Comparison of ENCODE assay signal across 1 cellular context in the genomic region with DNA sequence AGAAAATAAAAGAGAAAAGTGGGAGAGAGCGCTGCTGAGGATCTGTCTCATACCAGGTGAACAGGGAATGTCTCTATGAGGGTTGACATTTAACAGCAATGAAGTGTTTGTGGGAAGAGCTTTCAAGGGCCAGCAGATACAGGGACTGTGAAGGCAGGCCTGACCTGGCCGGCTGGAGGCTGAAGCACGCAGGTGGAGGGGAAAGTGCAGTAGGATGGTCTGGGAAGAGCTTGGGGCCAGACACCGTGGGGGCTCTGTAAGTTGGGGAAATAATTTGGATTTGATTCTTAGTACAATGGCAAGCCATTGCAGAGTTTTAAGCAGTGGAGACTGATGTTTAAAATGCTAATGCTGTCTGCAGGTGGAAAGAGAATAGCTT.
TF ChIP-seq lines count a peak whose summit lies in the region.

No MANE protein-coding gene starts in this region.

TF ChIP-seq in HepG2, 621 proteins besides CTCF, POLR2A, EP300 and RAD21 (continued from another document):
- TF ChIP-seq, protein P1, sequence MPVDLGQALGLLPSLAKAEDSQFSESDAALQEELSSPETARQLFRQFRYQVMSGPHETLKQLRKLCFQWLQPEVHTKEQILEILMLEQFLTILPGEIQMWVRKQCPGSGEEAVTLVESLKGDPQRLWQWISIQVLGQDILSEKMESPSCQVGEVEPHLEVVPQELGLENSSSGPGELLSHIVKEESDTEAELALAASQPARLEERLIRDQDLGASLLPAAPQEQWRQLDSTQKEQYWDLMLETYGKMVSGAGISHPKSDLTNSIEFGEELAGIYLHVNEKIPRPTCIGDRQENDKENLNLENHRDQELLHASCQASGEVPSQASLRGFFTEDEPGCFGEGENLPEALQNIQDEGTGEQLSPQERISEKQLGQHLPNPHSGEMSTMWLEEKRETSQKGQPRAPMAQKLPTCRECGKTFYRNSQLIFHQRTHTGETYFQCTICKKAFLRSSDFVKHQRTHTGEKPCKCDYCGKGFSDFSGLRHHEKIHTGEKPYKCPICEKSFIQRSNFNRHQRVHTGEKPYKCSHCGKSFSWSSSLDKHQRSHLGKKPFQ (CRISPR knock-in tag; IDR thresholded peaks at IDR 0.05; ENCODE audit: insufficient replicate concordance) = no peak
- TF ChIP-seq, protein P2, sequence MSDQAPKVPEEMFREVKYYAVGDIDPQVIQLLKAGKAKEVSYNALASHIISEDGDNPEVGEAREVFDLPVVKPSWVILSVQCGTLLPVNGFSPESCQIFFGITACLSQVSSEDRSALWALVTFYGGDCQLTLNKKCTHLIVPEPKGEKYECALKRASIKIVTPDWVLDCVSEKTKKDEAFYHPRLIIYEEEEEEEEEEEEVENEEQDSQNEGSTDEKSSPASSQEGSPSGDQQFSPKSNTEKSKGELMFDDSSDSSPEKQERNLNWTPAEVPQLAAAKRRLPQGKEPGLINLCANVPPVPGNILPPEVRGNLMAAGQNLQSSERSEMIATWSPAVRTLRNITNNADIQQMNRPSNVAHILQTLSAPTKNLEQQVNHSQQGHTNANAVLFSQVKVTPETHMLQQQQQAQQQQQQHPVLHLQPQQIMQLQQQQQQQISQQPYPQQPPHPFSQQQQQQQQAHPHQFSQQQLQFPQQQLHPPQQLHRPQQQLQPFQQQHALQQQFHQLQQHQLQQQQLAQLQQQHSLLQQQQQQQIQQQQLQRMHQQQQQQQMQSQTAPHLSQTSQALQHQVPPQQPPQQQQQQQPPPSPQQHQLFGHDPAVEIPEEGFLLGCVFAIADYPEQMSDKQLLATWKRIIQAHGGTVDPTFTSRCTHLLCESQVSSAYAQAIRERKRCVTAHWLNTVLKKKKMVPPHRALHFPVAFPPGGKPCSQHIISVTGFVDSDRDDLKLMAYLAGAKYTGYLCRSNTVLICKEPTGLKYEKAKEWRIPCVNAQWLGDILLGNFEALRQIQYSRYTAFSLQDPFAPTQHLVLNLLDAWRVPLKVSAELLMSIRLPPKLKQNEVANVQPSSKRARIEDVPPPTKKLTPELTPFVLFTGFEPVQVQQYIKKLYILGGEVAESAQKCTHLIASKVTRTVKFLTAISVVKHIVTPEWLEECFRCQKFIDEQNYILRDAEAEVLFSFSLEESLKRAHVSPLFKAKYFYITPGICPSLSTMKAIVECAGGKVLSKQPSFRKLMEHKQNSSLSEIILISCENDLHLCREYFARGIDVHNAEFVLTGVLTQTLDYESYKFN (CRISPR knock-in tag; conservative IDR thresholded peaks at IDR 0.05) = no peak
- TF ChIP-seq ZC3H13 (CRISPR knock-in tag; IDR thresholded peaks at IDR 0.05) (0 out of 2 replicates have a peak, but pooled peaks have one; percentile 10), SSRP1 (CRISPR knock-in tag; IDR thresholded peaks at IDR 0.05) (0 out of 2 replicates have a peak, but pooled peaks have one; percentile 25), ZNF430 (CRISPR knock-in tag; IDR thresholded peaks at IDR 0.05) (peak; percentile 5; the same call in 1 of the 2 replicates), ZMYM4 (CRISPR knock-in tag; IDR thresholded peaks at IDR 0.05) (no peak), LCORL (IDR thresholded peaks at IDR 0.05) (no peak), LCORL (CRISPR knock-in tag; IDR thresholded peaks at IDR 0.05) (peak; percentile 42; the same call in 1 of the 2 replicates), ZFP41 (CRISPR knock-in tag; IDR thresholded peaks at IDR 0.05; ENCODE audit: borderline replicate concordance) (no peak), ZNF292 (CRISPR knock-in tag; IDR thresholded peaks at IDR 0.05; ENCODE audit: borderline replicate concordance, low read depth) (0 out of 2 replicates have a peak, but pooled peaks have one; percentile 42), TBX2 (CRISPR knock-in tag; IDR thresholded peaks at IDR 0.05; ENCODE audit: borderline replicate concordance) (0 out of 2 replicates have a peak, but pooled peaks have one; percentile 2), DPF2 (CRISPR knock-in tag; IDR thresholded peaks at IDR 0.05; ENCODE audit: borderline replicate concordance, low read depth) (peak; percentile 3; the same call in 1 of the 2 replicates), ZFP1 (CRISPR knock-in tag; IDR thresholded peaks at IDR 0.05) (peak; percentile 31; the same call in 1 of the 2 replicates), THAP11 (CRISPR knock-in tag; IDR thresholded peaks at IDR 0.05) (peak; percentile 15; the same call in 1 of the 2 replicates), FOXC1 (CRISPR knock-in tag; IDR thresholded peaks at IDR 0.05; ENCODE audit: borderline replicate concordance) (0 out of 2 replicates have a peak, but pooled peaks have one; percentile 53), ZFP36L1 (CRISPR knock-in tag; IDR thresholded peaks at IDR 0.05) (peak; percentile 32; the same call in 1 of the 2 replicates), HOXD1 (CRISPR knock-in tag; IDR thresholded peaks at IDR 0.05) (no peak), TEAD3 (CRISPR knock-in tag; optimal IDR thresholded peaks at IDR 0.05; ENCODE audit: borderline replicate concordance) (peak; percentile 1), ZNF501 (CRISPR knock-in tag; IDR thresholded peaks at IDR 0.05) (peak; percentile 48; the same call in 1 of the 2 replicates), NONO (IDR thresholded peaks at IDR 0.05) (no peak), NONO (CRISPR knock-in tag; conservative IDR thresholded peaks at IDR 0.05) (0 out of 2 replicates have a peak, but pooled peaks have one; percentile 15), PHF8 (CRISPR knock-in tag; IDR thresholded peaks at IDR 0.05) (0 out of 2 replicates have a peak, but pooled peaks have one; percentile 10), ZC3H4 (CRISPR knock-in tag; IDR thresholded peaks at IDR 0.05; ENCODE audit: borderline replicate concordance) (0 out of 2 replicates have a peak, but pooled peaks have one; percentile 23)
- TF ChIP-seq, protein P3, sequence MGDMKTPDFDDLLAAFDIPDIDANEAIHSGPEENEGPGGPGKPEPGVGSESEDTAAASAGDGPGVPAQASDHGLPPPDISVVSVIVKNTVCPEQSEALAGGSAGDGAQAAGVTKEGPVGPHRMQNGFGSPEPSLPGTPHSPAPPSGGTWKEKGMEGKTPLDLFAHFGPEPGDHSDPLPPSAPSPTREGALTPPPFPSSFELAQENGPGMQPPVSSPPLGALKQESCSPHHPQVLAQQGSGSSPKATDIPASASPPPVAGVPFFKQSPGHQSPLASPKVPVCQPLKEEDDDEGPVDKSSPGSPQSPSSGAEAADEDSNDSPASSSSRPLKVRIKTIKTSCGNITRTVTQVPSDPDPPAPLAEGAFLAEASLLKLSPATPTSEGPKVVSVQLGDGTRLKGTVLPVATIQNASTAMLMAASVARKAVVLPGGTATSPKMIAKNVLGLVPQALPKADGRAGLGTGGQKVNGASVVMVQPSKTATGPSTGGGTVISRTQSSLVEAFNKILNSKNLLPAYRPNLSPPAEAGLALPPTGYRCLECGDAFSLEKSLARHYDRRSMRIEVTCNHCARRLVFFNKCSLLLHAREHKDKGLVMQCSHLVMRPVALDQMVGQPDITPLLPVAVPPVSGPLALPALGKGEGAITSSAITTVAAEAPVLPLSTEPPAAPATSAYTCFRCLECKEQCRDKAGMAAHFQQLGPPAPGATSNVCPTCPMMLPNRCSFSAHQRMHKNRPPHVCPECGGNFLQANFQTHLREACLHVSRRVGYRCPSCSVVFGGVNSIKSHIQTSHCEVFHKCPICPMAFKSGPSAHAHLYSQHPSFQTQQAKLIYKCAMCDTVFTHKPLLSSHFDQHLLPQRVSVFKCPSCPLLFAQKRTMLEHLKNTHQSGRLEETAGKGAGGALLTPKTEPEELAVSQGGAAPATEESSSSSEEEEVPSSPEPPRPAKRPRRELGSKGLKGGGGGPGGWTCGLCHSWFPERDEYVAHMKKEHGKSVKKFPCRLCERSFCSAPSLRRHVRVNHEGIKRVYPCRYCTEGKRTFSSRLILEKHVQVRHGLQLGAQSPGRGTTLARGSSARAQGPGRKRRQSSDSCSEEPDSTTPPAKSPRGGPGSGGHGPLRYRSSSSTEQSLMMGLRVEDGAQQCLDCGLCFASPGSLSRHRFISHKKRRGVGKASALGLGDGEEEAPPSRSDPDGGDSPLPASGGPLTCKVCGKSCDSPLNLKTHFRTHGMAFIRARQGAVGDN (CRISPR knock-in tag; IDR thresholded peaks at IDR 0.05) = peak; percentile 58
- TF ChIP-seq, protein P4, sequence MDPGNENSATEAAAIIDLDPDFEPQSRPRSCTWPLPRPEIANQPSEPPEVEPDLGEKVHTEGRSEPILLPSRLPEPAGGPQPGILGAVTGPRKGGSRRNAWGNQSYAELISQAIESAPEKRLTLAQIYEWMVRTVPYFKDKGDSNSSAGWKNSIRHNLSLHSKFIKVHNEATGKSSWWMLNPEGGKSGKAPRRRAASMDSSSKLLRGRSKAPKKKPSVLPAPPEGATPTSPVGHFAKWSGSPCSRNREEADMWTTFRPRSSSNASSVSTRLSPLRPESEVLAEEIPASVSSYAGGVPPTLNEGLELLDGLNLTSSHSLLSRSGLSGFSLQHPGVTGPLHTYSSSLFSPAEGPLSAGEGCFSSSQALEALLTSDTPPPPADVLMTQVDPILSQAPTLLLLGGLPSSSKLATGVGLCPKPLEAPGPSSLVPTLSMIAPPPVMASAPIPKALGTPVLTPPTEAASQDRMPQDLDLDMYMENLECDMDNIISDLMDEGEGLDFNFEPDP (CRISPR knock-in tag; conservative IDR thresholded peaks at IDR 0.05) = 0 out of 2 replicates have a peak, but pooled peaks have one; percentile 84
- TF ChIP-seq, protein P5, sequence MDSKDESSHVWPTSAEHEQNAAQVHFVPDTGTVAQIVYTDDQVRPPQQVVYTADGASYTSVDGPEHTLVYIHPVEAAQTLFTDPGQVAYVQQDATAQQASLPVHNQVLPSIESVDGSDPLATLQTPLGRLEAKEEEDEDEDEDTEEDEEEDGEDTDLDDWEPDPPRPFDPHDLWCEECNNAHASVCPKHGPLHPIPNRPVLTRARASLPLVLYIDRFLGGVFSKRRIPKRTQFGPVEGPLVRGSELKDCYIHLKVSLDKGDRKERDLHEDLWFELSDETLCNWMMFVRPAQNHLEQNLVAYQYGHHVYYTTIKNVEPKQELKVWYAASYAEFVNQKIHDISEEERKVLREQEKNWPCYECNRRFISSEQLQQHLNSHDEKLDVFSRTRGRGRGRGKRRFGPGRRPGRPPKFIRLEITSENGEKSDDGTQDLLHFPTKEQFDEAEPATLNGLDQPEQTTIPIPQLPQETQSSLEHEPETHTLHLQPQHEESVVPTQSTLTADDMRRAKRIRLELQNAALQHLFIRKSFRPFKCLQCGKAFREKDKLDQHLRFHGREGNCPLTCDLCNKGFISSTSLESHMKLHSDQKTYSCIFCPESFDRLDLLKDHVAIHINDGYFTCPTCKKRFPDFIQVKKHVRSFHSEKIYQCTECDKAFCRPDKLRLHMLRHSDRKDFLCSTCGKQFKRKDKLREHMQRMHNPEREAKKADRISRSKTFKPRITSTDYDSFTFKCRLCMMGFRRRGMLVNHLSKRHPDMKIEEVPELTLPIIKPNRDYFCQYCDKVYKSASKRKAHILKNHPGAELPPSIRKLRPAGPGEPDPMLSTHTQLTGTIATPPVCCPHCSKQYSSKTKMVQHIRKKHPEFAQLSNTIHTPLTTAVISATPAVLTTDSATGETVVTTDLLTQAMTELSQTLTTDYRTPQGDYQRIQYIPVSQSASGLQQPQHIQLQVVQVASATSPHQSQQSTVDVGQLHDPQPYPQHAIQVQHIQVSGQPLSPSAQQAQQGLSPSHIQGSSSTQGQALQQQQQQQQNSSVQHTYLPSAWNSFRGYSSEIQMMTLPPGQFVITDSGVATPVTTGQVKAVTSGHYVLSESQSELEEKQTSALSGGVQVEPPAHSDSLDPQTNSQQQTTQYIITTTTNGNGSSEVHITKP (CRISPR knock-in tag; IDR thresholded peaks at IDR 0.05; ENCODE audit: low read depth) = 0 out of 2 replicates have a peak, but pooled peaks have one; percentile 7
